In the genomic region with DNA sequence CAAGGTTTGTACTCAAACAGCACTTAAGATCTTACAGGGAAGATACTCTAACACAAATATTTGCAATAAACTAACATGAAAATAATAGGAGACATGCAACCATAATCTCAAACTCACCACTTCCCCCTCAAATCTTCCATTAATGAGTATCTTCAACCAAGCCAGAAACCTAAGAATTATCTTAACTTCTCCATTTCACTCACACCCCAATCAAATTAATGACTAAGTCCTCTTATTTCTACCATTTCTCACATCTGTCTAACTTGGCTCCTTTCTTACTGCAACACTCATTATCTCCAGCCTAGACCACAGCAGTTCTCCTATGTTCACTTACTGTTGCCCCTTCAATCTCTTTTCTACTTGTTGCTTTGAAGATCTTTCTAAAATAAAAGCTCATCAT, we compare ENCODE assay signal across 17 cellular contexts.
"Had no signal": no experiment of that assay in that cellular context is flagged by ENCODE, and none has a peak within 500 bp of the region (broad histone marks: within the 10 kb centered on the region; RNA-seq: fewer than 3 reads in every experiment).

No MANE protein-coding gene starts in this region.

- H3K27ac ChIP-seq: gastroesophageal sphincter, left ventricle myocardium inferior, stomach, vagina had no signal

- ATAC-seq: esophagus mucosa, gastroesophageal sphincter, T-cell had no signal

- H3K9me3 ChIP-seq: gastroesophageal sphincter, left ventricle myocardium inferior, stomach, vagina had no signal

- H3K27me3 Mint-ChIP-seq: T-cell had no signal

- H3K4me3 Mint-ChIP-seq: immature natural killer cell, T-cell had no signal

- DNase-seq: activated CD8-positive, alpha-beta memory T cell treated with anti-CD3 and anti-CD28 coated beads for 24 hours; activated effector memory CD4-positive, alpha-beta T cell treated with Interleukin-2 at 50 U/mL for 16 hours; activated naive CD4-positive, alpha-beta T cell treated with anti-CD3 and anti-CD28 coated beads, Interleukin-2, amount 50 U/mL, for 16 hours; amniotic stem cell; effector CD4-positive, alpha-beta T cell; immature natural killer cell; kidney glomerular epithelial cell; left ventricle myocardium inferior; mammary epithelial cell; occipital lobe; stimulated activated CD8-positive, alpha-beta memory T cell treated with anti-CD3 and anti-CD28 coated beads, Interleukin-4, amount 100 ng/mL, for 48 hours; stomach; T-cell; trophoblast cell had no signal

- H3K27me3 ChIP-seq: gastroesophageal sphincter, stomach, vagina had no signal

- H3K9me3 Mint-ChIP-seq: immature natural killer cell, T-cell had no signal

- H3K4me3 ChIP-seq: gastroesophageal sphincter, left ventricle myocardium inferior, stomach, vagina had no signal

- H3K4me1 ChIP-seq: gastroesophageal sphincter, left ventricle myocardium inferior, stomach, vagina had no signal

- H3K27ac Mint-ChIP-seq: immature natural killer cell, T-cell had no signal
